ENCODE assay signal across 14 cellular contexts in the genomic region with DNA sequence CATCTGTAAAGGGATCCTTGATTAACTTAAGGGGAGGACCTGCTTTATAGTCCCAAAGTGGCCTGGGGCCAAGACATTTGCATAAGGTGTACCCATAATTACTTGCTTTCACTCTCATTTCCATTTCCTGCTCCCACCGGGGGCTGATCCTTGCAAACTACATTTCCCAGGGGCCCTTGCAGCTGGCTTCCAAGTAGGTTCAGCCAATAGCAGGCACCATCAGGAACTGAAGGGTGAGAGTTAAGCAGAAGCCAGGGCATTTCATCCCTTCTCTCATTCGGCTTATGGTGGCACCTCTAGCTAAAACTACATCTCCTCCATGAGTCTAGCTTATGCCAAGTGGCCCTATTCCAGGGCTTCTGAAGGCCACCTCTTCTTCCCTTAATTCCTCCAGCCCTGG.
DNase-seq lines count a peak whose midpoint lies in the region; ATAC-seq and TF ChIP-seq lines count a peak whose summit lies in the region.
"Had no signal": no experiment of that assay in that cellular context is flagged by ENCODE, and none has a peak within 500 bp of the region (broad histone marks: within the 10 kb centered on the region; RNA-seq: fewer than 3 reads in every experiment).

No MANE protein-coding gene starts in this region.

- H3K27ac ChIP-seq in hepatocyte, result no peak overlapping the region
- H3K27ac ChIP-seq: cardiac muscle cell had no signal

- ATAC-seq in GM21390 (IDR thresholded peaks at IDR 0.05; ENCODE audit: unreplicated experiment), result peak; percentile 51

- H3K4me1 ChIP-seq in BE2C, result no peaks in the 10 kb centered on the region
- H3K4me1 ChIP-seq in hepatocyte (ENCODE audit: insufficient read depth), result no peaks in the 10 kb centered on the region

- H3K79me2 ChIP-seq in hepatocyte, result no peaks in the 10 kb centered on the region

- H3K4me3 ChIP-seq in BE2C (ENCODE audit: low read depth, low read length), result no peak overlapping the region
- no peak overlapping the region for H3K4me3 ChIP-seq in hepatocyte
- H3K4me3 ChIP-seq: cardiac muscle cell, lung had no signal

- no peak overlapping the region for H2AFZ ChIP-seq in hepatocyte

- TF ChIP-seq CTCF in BE2C (IDR thresholded peaks at IDR 0.05; ENCODE audit: low read depth, low read length), result no peak
- TF ChIP-seq CTCF in hepatocyte (IDR thresholded peaks at IDR 0.05; ENCODE audit: poor library complexity), result no peak

- H3K4me2 ChIP-seq in hepatocyte, result no peak overlapping the region

- WGBS in hepatocyte (ENCODE audit: low lambda C conversion rate, missing lambda C conversion rate), result 19% methylated on average over 2 of the region's 2 CpGs

- DNase-seq in BE2C (peak; percentile 38), NCI-H774 (lab: John Stamatoyannopoulos, UW) (peak; percentile 13), iPS DF 19.7 (ENCODE audit: low read depth, low spot score) (peak; percentile 71), AG20443 (ENCODE audit: low spot score) (no peak), hepatocyte (ENCODE audit: low spot score) (no peak), kidney tubule cell (ENCODE audit: low spot score) (no peak), H4 (ENCODE audit: low spot score) (no peak)
- DNase-seq: activated CD4-positive, alpha-beta T cell treated with anti-CD3 and anti-CD28 coated beads, Interleukin-2, amount 50 U/mL, for 48 hours; NCI-H1694; NK-92 treated with Interleukin-12 subunit alpha and Interleukin-12 subunit beta, amount 100 ng/mL, for 24 hours; SIG-M5 had no signal

- H3K36me3 ChIP-seq in BE2C (no peaks in the 10 kb centered on the region), hepatocyte (replicated peaks; ENCODE audit: insufficient read depth, low read depth) (no peaks in the 10 kb centered on the region)
- H3K36me3 ChIP-seq: cardiac muscle cell had no signal

- H3K27me3 ChIP-seq in BE2C, result peaks cover 3% of the 10 kb centered on the region
- no peaks in the 10 kb centered on the region for H3K27me3 ChIP-seq in hepatocyte
- H3K27me3 ChIP-seq: cardiac muscle cell had no signal

- H3K9me3 ChIP-seq in BE2C (no peaks in the 10 kb centered on the region), hepatocyte (ENCODE audit: low read depth) (no peaks in the 10 kb centered on the region)

- H4K20me1 ChIP-seq in hepatocyte (ENCODE audit: insufficient read depth, poor library complexity, severe bottlenecking), result no peaks in the 10 kb centered on the region

- no peaks in the 10 kb centered on the region for H3K9me2 ChIP-seq in hepatocyte (replicated peaks; ENCODE audit: insufficient read depth)

Comparison
In these comparisons a context has a peak if more than half of its experiments do, and no peak if none do; other contexts are left out.
1. DNase-seq: peak in BE2C (single experiment), NCI-H774 (single experiment) and iPS DF 19.7 (single experiment); none in AG20443 (single experiment), hepatocyte (single experiment), kidney tubule cell (single experiment) and H4 (single experiment).